ENCODE assay signal across 26 cellular contexts in genomic region chr2:85180322-85181092, GRCh38. TPM values are rescaled to one million over a fixed set of nuclear protein-coding genes. Genes with fewer than 3 reads are reported as not detected.
A peak's percentile ranks its signal among the peaks of the same experiment; 100 is the strongest.
DNase-seq lines count a peak whose midpoint lies in the region; ATAC-seq, FAIRE-seq and TF ChIP-seq lines count a peak whose summit lies in the region.
"Had no signal": no experiment of that assay in that cellular context is flagged by ENCODE, and none has a peak within 500 bp of the region (broad histone marks: within the 10 kb centered on the region; RNA-seq: fewer than 3 reads in every experiment).

No MANE protein-coding gene starts in this region.

- no peak overlapping the region for H3K18ac ChIP-seq in mesendoderm (ENCODE audit: low read length)

- H2BK120ac ChIP-seq in mesendoderm (ENCODE audit: low read depth, low read length), result no peak overlapping the region

- H4K5ac ChIP-seq in mesendoderm (ENCODE audit: low read length), result no peak overlapping the region

- H3K4me3 ChIP-seq in mesendoderm (ENCODE audit: low read length), result no peak overlapping the region
- H3K4me3 ChIP-seq: adrenal gland, HAP-1, lower lobe of right lung had no signal

- no peak for DNase-seq in activated naive CD4-positive, alpha-beta T cell treated with anti-CD3 and anti-CD28 coated beads, Interleukin-2, amount 10 ng/mL, durations not matched to agents 7 days and 5 days
- no peak for DNase-seq in activated naive CD4-positive, alpha-beta T cell treated with anti-CD3 and anti-CD28 coated beads for 36 hours
- DNase-seq in chondrocyte (ENCODE audit: low spot score) (peak; percentile 47), mesendoderm (no peak), urothelium cell line (ENCODE audit: low spot score) (no peak), HEK293T (ENCODE audit: extremely low spot score) (no peak)
- no peak for DNase-seq in stimulated activated effector memory CD8-positive, alpha-beta T cell treated with anti-CD3 and anti-CD28 coated beads, Interleukin-12 subunit alpha, Interleukin-12 subunit beta, amount 100 ng/mL, for 72 hours (ENCODE audit: low spot score in 2 of 2)
- DNase-seq: activated CD4-positive, alpha-beta T cell treated with anti-CD3 and anti-CD28 coated beads for 48 hours; activated CD8-positive, alpha-beta memory T cell treated with anti-CD3 and anti-CD28 coated beads for 24 hours; activated gamma-delta T cell treated with Interleukin-2 at 50 U/mL for 16 hours; activated T-cell treated with anti-CD3 and anti-CD28 coated beads, Interleukin-2, amount 50 U/mL, for 24 hours; adrenal gland; AML-193; CD4-positive, alpha-beta T cell; effector CD4-positive, alpha-beta T cell; erythroblast; KBM-7; lower lobe of right lung; NCI-H446 treated with DMSO at 0.1 percent for 48 hours had no signal

- H3K27ac ChIP-seq in mesendoderm (ENCODE audit: low read depth, low read length), result no peak overlapping the region
- H3K27ac ChIP-seq: adrenal gland, lower lobe of right lung, RWPE1, VCaP had no signal

- CTCF ChIA-PET in activated naive CD4-positive, alpha-beta T cell treated with anti-CD3 and anti-CD28 coated beads, Interleukin-2, amount 10 ng/mL, durations not matched to agents 7 days and 5 days (lab: Charles Lee), result no interaction called here
- CTCF ChIA-PET in activated naive CD4-positive, alpha-beta T cell treated with anti-CD3 and anti-CD28 coated beads for 36 hours (lab: Charles Lee), result no interaction called here
- CTCF ChIA-PET in HEK293T (lab: Yijun Ruan, JAX), result interaction anchor here (0.7 to 1.5 kb wide), 4 partner anchors 14 to 120 kb away, joined by 3 to 4 read pairs (median 4); no protein-coding TSS in a partner anchor

- POLR2A ChIA-PET in HEK293T (lab: Yijun Ruan, JAX), result no interaction called here

- H3K79me1 ChIP-seq in mesendoderm (ENCODE audit: low read length), result peaks cover 2% of the 10 kb centered on the region

- peaks cover 2% of the 10 kb centered on the region for H3K79me2 ChIP-seq in mesendoderm (ENCODE audit: control insufficient read depth, insufficient read depth, low read length)

- H3K4ac ChIP-seq in mesendoderm (ENCODE audit: low read depth, low read length), result no peak overlapping the region

- peaks cover 19% of the 10 kb centered on the region for H3K4me1 ChIP-seq in mesendoderm (ENCODE audit: control insufficient read depth, low read depth, low read length)

- H3K9me3 Mint-ChIP-seq in activated naive CD4-positive, alpha-beta T cell treated with anti-CD3 and anti-CD28 coated beads, Interleukin-2, amount 10 ng/mL, durations not matched to agents 7 days and 5 days, result no peaks in the 10 kb centered on the region
- H3K9me3 Mint-ChIP-seq in activated naive CD4-positive, alpha-beta T cell treated with anti-CD3 and anti-CD28 coated beads for 36 hours, result no peaks in the 10 kb centered on the region
- no peaks in the 10 kb centered on the region for H3K9me3 Mint-ChIP-seq in chondrocyte (ENCODE audit: low read depth)
- no peaks in the 10 kb centered on the region for H3K9me3 Mint-ChIP-seq in stimulated activated effector memory CD8-positive, alpha-beta T cell treated with anti-CD3 and anti-CD28 coated beads, Interleukin-12 subunit alpha, Interleukin-12 subunit beta, amount 100 ng/mL, for 72 hours
- H3K9me3 Mint-ChIP-seq: activated T-cell treated with anti-CD3 and anti-CD28 coated beads, Interleukin-2, amount 50 U/mL, for 24 hours; CD4-positive, alpha-beta T cell; stimulated activated naive CD8-positive, alpha-beta T cell treated with anti-CD3 and anti-CD28 coated beads, Interleukin-15, Interleukin-2, amounts not matched to agents 100 ng/mL and 50 ng/mL, for 24 hours had no signal

- H3K27me3 ChIP-seq in mesendoderm (ENCODE audit: insufficient read depth, low read length, poor library complexity), result no peaks in the 10 kb centered on the region
- H3K27me3 ChIP-seq: adrenal gland had no signal

- H3K36me3 ChIP-seq in mesendoderm (ENCODE audit: control insufficient read depth, insufficient read depth, low read length), result no peaks in the 10 kb centered on the region
- H3K36me3 ChIP-seq: adrenal gland, HAP-1, lower lobe of right lung had no signal

- WGBS in mesendoderm (ENCODE audit: extremely low coverage, insufficient coverage, low lambda C conversion rate), result no CpG with 5 or more reads among the region's 12 CpGs

- no peak overlapping the region for H3K4me2 ChIP-seq in mesendoderm (ENCODE audit: low read length)

- no peak overlapping the region for H3K4me3 Mint-ChIP-seq in activated naive CD4-positive, alpha-beta T cell treated with anti-CD3 and anti-CD28 coated beads, Interleukin-2, amount 10 ng/mL, durations not matched to agents 7 days and 5 days
- no peak overlapping the region for H3K4me3 Mint-ChIP-seq in activated naive CD4-positive, alpha-beta T cell treated with anti-CD3 and anti-CD28 coated beads for 36 hours
- H3K4me3 Mint-ChIP-seq in chondrocyte (ENCODE audit: unreplicated experiment), result no peak overlapping the region
- no peak overlapping the region for H3K4me3 Mint-ChIP-seq in stimulated activated effector memory CD8-positive, alpha-beta T cell treated with anti-CD3 and anti-CD28 coated beads, Interleukin-12 subunit alpha, Interleukin-12 subunit beta, amount 100 ng/mL, for 72 hours
- H3K4me3 Mint-ChIP-seq: activated T-cell treated with anti-CD3 and anti-CD28 coated beads, Interleukin-2, amount 50 U/mL, for 24 hours; CD4-positive, alpha-beta T cell; stimulated activated naive CD8-positive, alpha-beta T cell treated with anti-CD3 and anti-CD28 coated beads, Interleukin-15, Interleukin-2, amounts not matched to agents 100 ng/mL and 50 ng/mL, for 24 hours had no signal

- H4K8ac ChIP-seq in mesendoderm (ENCODE audit: low read depth, low read length), result no peak overlapping the region

- FAIRE-seq in urothelium cell line (lab: Jason Lieb, UNC), result no peak
- FAIRE-seq: A204.1, keratinocyte had no signal

- intact Hi-C loops in activated naive CD4-positive, alpha-beta T cell treated with anti-CD3 and anti-CD28 coated beads for 36 hours (cut with micrococcal nuclease), result no loop called here

- H2AK5ac ChIP-seq in mesendoderm (ENCODE audit: low read length), result peak overlapping the region; percentile 86

- no peak overlapping the region for H2BK15ac ChIP-seq in mesendoderm (replicated peaks; ENCODE audit: low read depth)

- no peak overlapping the region for H3K23ac ChIP-seq in mesendoderm (ENCODE audit: low read length)

- peak overlapping the region; percentile 2 for H3K27ac Mint-ChIP-seq in activated naive CD4-positive, alpha-beta T cell treated with anti-CD3 and anti-CD28 coated beads, Interleukin-2, amount 10 ng/mL, durations not matched to agents 7 days and 5 days
- H3K27ac Mint-ChIP-seq in activated naive CD4-positive, alpha-beta T cell treated with anti-CD3 and anti-CD28 coated beads for 36 hours, result no peak overlapping the region
- H3K27ac Mint-ChIP-seq in chondrocyte (ENCODE audit: unreplicated experiment), result no peak overlapping the region
- peak overlapping the region; percentile 51 for H3K27ac Mint-ChIP-seq in stimulated activated effector memory CD8-positive, alpha-beta T cell treated with anti-CD3 and anti-CD28 coated beads, Interleukin-12 subunit alpha, Interleukin-12 subunit beta, amount 100 ng/mL, for 72 hours
- H3K27ac Mint-ChIP-seq: activated T-cell treated with anti-CD3 and anti-CD28 coated beads, Interleukin-2, amount 50 U/mL, for 24 hours; CD4-positive, alpha-beta T cell; stimulated activated naive CD8-positive, alpha-beta T cell treated with anti-CD3 and anti-CD28 coated beads, Interleukin-15, Interleukin-2, amounts not matched to agents 100 ng/mL and 50 ng/mL, for 24 hours had no signal

- no peak for TF ChIP-seq CTCF in chondrocyte (IDR thresholded peaks at IDR 0.05)

- H3K27me3 Mint-ChIP-seq in activated naive CD4-positive, alpha-beta T cell treated with anti-CD3 and anti-CD28 coated beads, Interleukin-2, amount 10 ng/mL, durations not matched to agents 7 days and 5 days, result peaks cover 19% of the 10 kb centered on the region
- no peaks in the 10 kb centered on the region for H3K27me3 Mint-ChIP-seq in activated naive CD4-positive, alpha-beta T cell treated with anti-CD3 and anti-CD28 coated beads for 36 hours (ENCODE audit: low read depth)
- no peaks in the 10 kb centered on the region for H3K27me3 Mint-ChIP-seq in chondrocyte (ENCODE audit: low read depth)
- H3K27me3 Mint-ChIP-seq: activated T-cell treated with anti-CD3 and anti-CD28 coated beads, Interleukin-2, amount 50 U/mL, for 24 hours had no signal

- no peaks in the 10 kb centered on the region for H3K36me3 Mint-ChIP-seq in activated naive CD4-positive, alpha-beta T cell treated with anti-CD3 and anti-CD28 coated beads, Interleukin-2, amount 10 ng/mL, durations not matched to agents 7 days and 5 days
- H3K36me3 Mint-ChIP-seq in activated naive CD4-positive, alpha-beta T cell treated with anti-CD3 and anti-CD28 coated beads for 36 hours (ENCODE audit: low read depth), result no peaks in the 10 kb centered on the region
- H3K36me3 Mint-ChIP-seq in chondrocyte (ENCODE audit: low read depth), result peaks cover under 1% of the 10 kb centered on the region
- H3K36me3 Mint-ChIP-seq in stimulated activated effector memory CD8-positive, alpha-beta T cell treated with anti-CD3 and anti-CD28 coated beads, Interleukin-12 subunit alpha, Interleukin-12 subunit beta, amount 100 ng/mL, for 72 hours, result no peaks in the 10 kb centered on the region

- H3K9ac ChIP-seq in mesendoderm (ENCODE audit: low read length), result no peak overlapping the region

- peak overlapping the region; percentile 43 for H3K56ac ChIP-seq in mesendoderm (ENCODE audit: low read length)

- no peak for ATAC-seq in stimulated activated effector memory CD8-positive, alpha-beta T cell treated with anti-CD3 and anti-CD28 coated beads, Interleukin-12 subunit alpha, Interleukin-12 subunit beta, amount 100 ng/mL, for 72 hours
- ATAC-seq in HG03432 (IDR thresholded peaks at IDR 0.05; ENCODE audit: unreplicated experiment), result no peak

- peaks cover 11% of the 10 kb centered on the region for H3K4me1 Mint-ChIP-seq in activated naive CD4-positive, alpha-beta T cell treated with anti-CD3 and anti-CD28 coated beads, Interleukin-2, amount 10 ng/mL, durations not matched to agents 7 days and 5 days
- no peaks in the 10 kb centered on the region for H3K4me1 Mint-ChIP-seq in activated naive CD4-positive, alpha-beta T cell treated with anti-CD3 and anti-CD28 coated beads for 36 hours (ENCODE audit: low read depth)
- peaks cover 72% of the 10 kb centered on the region for H3K4me1 Mint-ChIP-seq in chondrocyte (ENCODE audit: low read depth)
- peaks cover 15% of the 10 kb centered on the region for H3K4me1 Mint-ChIP-seq in stimulated activated effector memory CD8-positive, alpha-beta T cell treated with anti-CD3 and anti-CD28 coated beads, Interleukin-12 subunit alpha, Interleukin-12 subunit beta, amount 100 ng/mL, for 72 hours

- H2BK5ac ChIP-seq in mesendoderm (ENCODE audit: low read length), result no peak overlapping the region

RNA-seq across cellular contexts. Expression of gene TCF7L1, which starts 47.3 kb away (rescaled TPM):
- under 1 TPM in 1 of 2 experiments, not detected in 1; 0.07 TPM for total RNA-seq in activated naive CD4-positive, alpha-beta T cell treated with anti-CD3 and anti-CD28 coated beads for 36 hours
- 18.9 to 35.0 TPM (median 34.1 TPM) in 3 replicates for total RNA-seq in chondrocyte
- 57.4 TPM for polyA plus RNA-seq in mesendoderm (2013, experiment 1 of 2)
- 61.2 TPM for polyA plus RNA-seq in mesendoderm (2013, experiment 2 of 2)
- total RNA-seq: CD4-positive, alpha-beta T cell had no signal

Comparison
In these comparisons a context has a peak if more than half of its experiments do, and no peak if none do; other contexts are left out.
1. H3K27ac Mint-ChIP-seq: peak in activated naive CD4-positive, alpha-beta T cell treated with anti-CD3 and anti-CD28 coated beads, Interleukin-2, amount 10 ng/mL, durations not matched to agents 7 days and 5 days (single experiment) and stimulated activated effector memory CD8-positive, alpha-beta T cell treated with anti-CD3 and anti-CD28 coated beads, Interleukin-12 subunit alpha, Interleukin-12 subunit beta, amount 100 ng/mL, for 72 hours (single experiment); none in activated naive CD4-positive, alpha-beta T cell treated with anti-CD3 and anti-CD28 coated beads for 36 hours (single experiment) and chondrocyte (single experiment).
2. RNA of gene TCF7L1, which starts 47.3 kb away (total RNA-seq): 18.9 to 35.0 TPM in chondrocyte; 0.07 TPM in activated naive CD4-positive, alpha-beta T cell treated with anti-CD3 and anti-CD28 coated beads for 36 hours; every median in the first group is over 10 times any median in the second.